In genomic region chr11:123437236-123437979, GRCh38 we compare ENCODE assay signal across 1 cellular context.
TF ChIP-seq lines count a peak whose summit lies in the region.

No MANE protein-coding gene starts in this region.

TF ChIP-seq in SK-N-SH, 30 proteins besides CTCF, POLR2A, EP300 and RAD21 (continued from another document):
- no peak for TF ChIP-seq RFX5 (IDR thresholded peaks at IDR 0.05; ENCODE audit: low read length)
- TF ChIP-seq MXI1 (IDR thresholded peaks at IDR 0.05; ENCODE audit: low read depth, low read length) = no peak
- no peak for TF ChIP-seq REST (IDR thresholded peaks at IDR 0.05; ENCODE audit: low read depth, low read length)
- TF ChIP-seq FOXM1 (IDR thresholded peaks at IDR 0.05; ENCODE audit: low read depth) = no peak
- TF ChIP-seq SMC3 (IDR thresholded peaks at IDR 0.05; ENCODE audit: low read depth, low read length) = no peak
